13 cellular contexts compared by ENCODE assay signal in the genomic region with DNA sequence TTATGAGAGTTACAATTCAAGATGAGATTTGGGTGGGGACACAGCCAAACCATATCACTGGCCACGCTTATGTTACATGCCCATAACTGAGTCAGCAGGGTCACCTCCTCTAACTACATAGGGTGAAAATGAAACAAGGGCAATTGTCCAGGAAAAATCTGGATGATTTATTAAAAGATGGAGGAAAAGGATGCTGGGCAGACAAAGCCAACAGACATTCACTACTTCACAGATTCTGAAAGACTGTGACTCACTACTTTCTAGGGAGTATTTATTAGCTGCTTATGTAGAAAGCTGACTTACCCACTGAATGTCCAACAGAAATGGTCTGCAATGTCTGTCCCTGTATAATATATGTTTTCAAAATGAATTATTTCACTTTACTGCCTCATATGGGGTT.
A peak's percentile ranks its signal among the peaks of the same experiment; 100 is the strongest.
DNase-seq lines count a peak whose midpoint lies in the region; ATAC-seq, FAIRE-seq and TF ChIP-seq lines count a peak whose summit lies in the region.
"Had no signal": no experiment of that assay in that cellular context is flagged by ENCODE, and none has a peak within 500 bp of the region (broad histone marks: within the 10 kb centered on the region; RNA-seq: fewer than 3 reads in every experiment).

No MANE protein-coding gene starts in this region.

- intact Hi-C loops in right cardiac atrium (cut with DNase I): loop anchor here in 2 of 4 donors (10.0 kb wide), 1 partner anchor 63 kb away; no protein-coding TSS in a partner anchor

- H3K79me2 ChIP-seq in smooth muscle cell (ENCODE audit: low read depth): peaks cover 41% of the 10 kb centered on the region

- TF ChIP-seq POLR2A in GM12892 (IDR thresholded peaks at IDR 0.05; ENCODE audit: low read depth, low read length): no peak

- H3K4me2 ChIP-seq in smooth muscle cell: peak overlapping the region; percentile 65

- no peak for FAIRE-seq in GM12892 (lab: Jason Lieb, UNC)
- FAIRE-seq: H1 had no signal

- H3K27ac ChIP-seq in right cardiac atrium (ENCODE audit: low read length) (peak overlapping the region; percentile 96), smooth muscle cell (ENCODE audit: low read depth) (peak overlapping the region; percentile 97)

- no peaks in the 10 kb centered on the region for H3K36me3 ChIP-seq in smooth muscle cell (ENCODE audit: low read depth)

- peak; percentile 83 for DNase-seq in GM04503 (ENCODE audit: low read depth)
- peak; percentile 52 for DNase-seq in astrocyte of the hippocampus (ENCODE audit: low read depth, low spot score)
- no peak for DNase-seq in right cardiac atrium
- no peak for DNase-seq in smooth muscle cell (lab: John Stamatoyannopoulos, UW; ENCODE audit: unreplicated experiment)
- no peak for DNase-seq in NCI-H774 (lab: John Stamatoyannopoulos, UW)
- DNase-seq in GM12892 (ENCODE audit: insufficient read length): no peak
- DNase-seq in HK-2 (ENCODE audit: unreplicated experiment): no peak
- DNase-seq: activated naive CD8-positive, alpha-beta T cell treated with anti-CD3 and anti-CD28 coated beads, Interleukin-2, amount 50 U/mL, for 24 hours; DMS 273 treated with DMSO at 0.1 percent for 48 hours; NCI-H187; RPMI8226 had no signal

- H3K4me3 ChIP-seq in right cardiac atrium (ENCODE audit: low read length): no peak overlapping the region
- H3K4me3 ChIP-seq in smooth muscle cell: no peak overlapping the region

- no peaks in the 10 kb centered on the region for H4K20me1 ChIP-seq in smooth muscle cell (ENCODE audit: low read depth)

- peak overlapping the region; percentile 77 for H3K9ac ChIP-seq in smooth muscle cell (ENCODE audit: low read depth)

- H2AFZ ChIP-seq in smooth muscle cell (ENCODE audit: low read depth): no peak overlapping the region

- ATAC-seq in right cardiac atrium: peak in 1 of 2 donors; percentile 45
- ATAC-seq in HG03378 (IDR thresholded peaks at IDR 0.05; ENCODE audit: unreplicated experiment): no peak
- ATAC-seq: activated naive CD8-positive, alpha-beta T cell treated with anti-CD3 and anti-CD28 coated beads, Interleukin-2, amount 50 U/mL, for 24 hours had no signal

- peaks cover 30% of the 10 kb centered on the region for H3F3A ChIP-seq in smooth muscle cell (ENCODE audit: low read depth)

- H3K27me3 ChIP-seq in right cardiac atrium (ENCODE audit: control insufficient read depth, insufficient read depth) (no peaks in the 10 kb centered on the region), smooth muscle cell (ENCODE audit: low read depth) (no peaks in the 10 kb centered on the region)

- 47% methylated on average over 1 of the region's 1 CpG for WGBS in right cardiac atrium
- WGBS in smooth muscle cell (ENCODE audit: low lambda C conversion rate): 32% methylated on average over 1 of the region's 1 CpG

- TF ChIP-seq CTCF in smooth muscle cell (IDR thresholded peaks at IDR 0.05; ENCODE audit: borderline replicate concordance, insufficient read depth, poor library complexity, severe bottlenecking): no peak

- no peaks in the 10 kb centered on the region for H3K9me3 ChIP-seq in right cardiac atrium (ENCODE audit: control insufficient read depth, low read length)
- no peaks in the 10 kb centered on the region for H3K9me3 ChIP-seq in smooth muscle cell (replicated peaks; ENCODE audit: low read depth)

- H3K4me1 ChIP-seq in right cardiac atrium (ENCODE audit: control insufficient read depth, insufficient read depth, low read length) (peaks cover 11% of the 10 kb centered on the region), smooth muscle cell (ENCODE audit: low read depth) (peaks cover 35% of the 10 kb centered on the region)

Comparison
In these comparisons a context has a peak if more than half of its experiments do, and no peak if none do; other contexts are left out.
1. DNase-seq: peak in GM04503 (single experiment) and astrocyte of the hippocampus (single experiment); none in right cardiac atrium (0 of 3), smooth muscle cell (single experiment), NCI-H774 (single experiment), GM12892 (single experiment) and HK-2 (single experiment).